In the genomic region with DNA sequence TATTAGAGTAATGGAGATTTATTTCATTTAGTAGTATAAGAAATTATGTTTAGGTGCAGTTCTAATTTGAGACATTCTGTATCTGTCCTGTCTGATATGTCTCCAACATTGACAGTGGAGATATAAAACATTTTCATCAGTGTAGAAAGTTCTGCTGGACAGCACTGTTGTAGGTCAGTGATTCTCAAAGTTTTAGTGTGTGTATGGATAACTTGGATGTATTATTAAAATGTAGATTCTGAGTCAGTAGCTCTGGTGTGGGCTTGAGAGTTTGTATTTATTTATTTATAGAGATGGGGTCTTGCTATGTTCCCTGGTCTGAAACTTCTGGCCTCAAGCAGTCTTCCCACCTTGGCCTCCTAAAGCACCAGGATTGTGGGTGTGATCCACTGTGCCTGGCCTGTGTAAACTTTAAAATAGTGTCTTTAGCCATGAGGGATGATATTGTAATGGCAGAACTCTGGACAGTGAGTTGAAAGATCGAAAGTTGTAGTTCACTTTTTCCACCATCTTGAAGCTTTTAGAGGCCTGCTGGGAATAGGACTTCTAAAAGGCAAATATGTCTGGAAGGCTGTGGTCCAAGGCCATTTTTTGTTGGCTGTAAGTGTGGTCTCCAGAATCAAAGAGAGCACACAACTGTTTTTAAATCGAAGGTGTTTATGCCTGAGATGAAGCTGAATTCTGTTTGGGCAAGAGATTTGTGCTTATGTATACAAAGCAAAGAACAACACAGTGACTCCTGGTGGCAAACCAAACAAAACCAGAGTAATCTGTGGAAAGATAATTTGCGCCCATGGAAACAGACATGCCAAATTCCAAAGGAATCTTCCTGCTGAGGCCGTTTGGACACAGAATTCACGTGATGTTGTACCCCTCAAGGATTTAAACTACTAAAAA, we compare ENCODE assay signal across 10 cellular contexts. TPM values are rescaled to one million over a fixed set of nuclear protein-coding genes. Genes with fewer than 3 reads are reported as not detected.
DNase-seq lines count a peak whose midpoint lies in the region; ATAC-seq and TF ChIP-seq lines count a peak whose summit lies in the region.
"Had no signal": no experiment of that assay in that cellular context is flagged by ENCODE, and none has a peak within 500 bp of the region (broad histone marks: within the 10 kb centered on the region; RNA-seq: fewer than 3 reads in every experiment).

No MANE protein-coding gene starts in this region.

- no peaks in the 10 kb centered on the region for H3K9me3 Mint-ChIP-seq in CD4-positive, alpha-beta memory T cell
- H3K9me3 Mint-ChIP-seq in stimulated activated naive B cell treated with anti-CD40 and anti-IgM and Interleukin-4, amounts not matched to agents 10 μg/mL and 1 μg/mL and 100 μg/mL, for 72 hours = no peaks in the 10 kb centered on the region
- H3K9me3 Mint-ChIP-seq: activated naive CD8-positive, alpha-beta T cell treated with anti-CD3 and anti-CD28 coated beads, Interleukin-2, amount 10 ng/mL, durations not matched to agents 7 days and 5 days had no signal

- 0 out of 2 replicates have a peak, but pooled peaks have one; percentile 11 for TF ChIP-seq CTCF in HEK293 (tag by site-specific recombination; IDR thresholded peaks at IDR 0.05)

- no peaks in the 10 kb centered on the region for H3K36me3 ChIP-seq in CD4-positive, alpha-beta memory T cell (ENCODE audit: insufficient read depth, low read length)
- no peaks in the 10 kb centered on the region; a peak in 1 of 3 replicates for H3K36me3 ChIP-seq in HEK293 (ENCODE audit: control insufficient read depth in 2 of 2, insufficient read depth in 1 of 2, low read length in 2 of 2)
- peaks cover 5% of the 10 kb centered on the region for H3K36me3 ChIP-seq in adipocyte (ENCODE audit: control insufficient read depth, insufficient read depth, low read length, severe bottlenecking)
- no peaks in the 10 kb centered on the region for H3K36me3 ChIP-seq in aorta (ENCODE audit: control insufficient read depth in 1 of 2, insufficient read depth in 2 of 2, low read length in 1 of 2)

- CTCF ChIA-PET in CD4-positive, alpha-beta memory T cell (lab: Charles Lee; ENCODE audit: partially characterized antibody) = interaction anchor here (4.0 kb wide), 1 partner anchor 61 kb away, joined by 14 read pairs; no protein-coding TSS in a partner anchor
- CTCF ChIA-PET in HEK293 (lab: Yijun Ruan, JAX) = interaction anchor here (0.6 to 1.9 kb wide), 10 partner anchors 9 to 266 kb away, joined by 3 to 8 read pairs (median 4); a partner anchor contains a TSS

- H3K9me3 ChIP-seq in CD4-positive, alpha-beta memory T cell (ENCODE audit: control insufficient read depth in 1 of 2, low read length in 2 of 2) = no peaks in the 10 kb centered on the region
- H3K9me3 ChIP-seq in HEK293 (ENCODE audit: control insufficient read depth, insufficient read depth, low read depth, low read length) = no peaks in the 10 kb centered on the region
- no peaks in the 10 kb centered on the region for H3K9me3 ChIP-seq in adipocyte (ENCODE audit: control insufficient read depth, low read length)
- no peaks in the 10 kb centered on the region for H3K9me3 ChIP-seq in aorta (ENCODE audit: control insufficient read depth, low read length)

- ATAC-seq in HG03045 (IDR thresholded peaks at IDR 0.05; ENCODE audit: unreplicated experiment) (no peak), aorta (ENCODE audit: low FRiP score) (no peak), HG03025 (IDR thresholded peaks at IDR 0.05; ENCODE audit: low FRiP score, unreplicated experiment) (no peak)
- no peak for ATAC-seq in stimulated activated naive B cell treated with anti-CD40 and anti-IgM and Interleukin-4, amounts not matched to agents 10 μg/mL and 1 μg/mL and 100 μg/mL, for 72 hours (replicated peaks)

- DNase-seq in CD4-positive, alpha-beta memory T cell = no peak
- peak; percentile 57 for DNase-seq in adipocyte (ENCODE audit: low read depth)
- peak; percentile 41 to 57 for DNase-seq in lung microvascular endothelial cell (ENCODE audit: low read depth in 2 of 2)
- no peak for DNase-seq in stimulated activated naive B cell treated with anti-CD40 and anti-IgM and Interleukin-4, amounts not matched to agents 10 μg/mL and 1 μg/mL and 100 μg/mL, for 72 hours
- DNase-seq in aorta = no peak
- DNase-seq: activated naive CD8-positive, alpha-beta T cell treated with anti-CD3 and anti-CD28 coated beads, Interleukin-2, amount 10 ng/mL, durations not matched to agents 7 days and 5 days; NCI-H1048 had no signal

- H3K27ac ChIP-seq in CD4-positive, alpha-beta memory T cell (ENCODE audit: low read depth, low read length) = no peak overlapping the region
- H3K27ac ChIP-seq in HEK293 (ENCODE audit: extremely low read depth, low read depth, low read length) = peak overlapping the region; percentile 38; the same call in 1 of the 2 replicates
- no peak overlapping the region for H3K27ac ChIP-seq in aorta (ENCODE audit: low read depth in 1 of 2, low read length in 2 of 2)

- POLR2A ChIA-PET in CD4-positive, alpha-beta memory T cell (lab: Charles Lee; ENCODE audit: partially characterized antibody) = interaction anchor here (3.8 kb wide), 1 partner anchor 12 kb away, joined by 22 read pairs; a partner anchor contains a TSS
- POLR2A ChIA-PET in HEK293 (lab: Yijun Ruan, JAX) = interaction anchor here (0.7 to 1.9 kb wide), 2 partner anchors 9 to 12 kb away, joined by 3 to 11 read pairs; a partner anchor contains a TSS

- peak overlapping the region in 3 of 8 donors; percentile 25 to 35 (median 27) for H3K4me3 Mint-ChIP-seq in CD4-positive, alpha-beta memory T cell
- no peak overlapping the region for H3K4me3 Mint-ChIP-seq in stimulated activated naive B cell treated with anti-CD40 and anti-IgM and Interleukin-4, amounts not matched to agents 10 μg/mL and 1 μg/mL and 100 μg/mL, for 72 hours
- H3K4me3 Mint-ChIP-seq: activated naive CD8-positive, alpha-beta T cell treated with anti-CD3 and anti-CD28 coated beads, Interleukin-2, amount 10 ng/mL, durations not matched to agents 7 days and 5 days had no signal

- no peak overlapping the region for H3K9ac ChIP-seq in adipocyte (ENCODE audit: low read length)

- peaks cover 11 to 18% of the 10 kb centered on the region in 2 donors for H3K36me3 Mint-ChIP-seq in CD4-positive, alpha-beta memory T cell
- H3K36me3 Mint-ChIP-seq in stimulated activated naive B cell treated with anti-CD40 and anti-IgM and Interleukin-4, amounts not matched to agents 10 μg/mL and 1 μg/mL and 100 μg/mL, for 72 hours = peaks cover 10 to 13% of the 10 kb centered on the region in 2 donors

- H3K4me1 Mint-ChIP-seq in CD4-positive, alpha-beta memory T cell = peaks cover 41 to 74% (median 61%) of the 10 kb centered on the region in 4 donors
- peaks cover 9 to 37% of the 10 kb centered on the region in 2 donors for H3K4me1 Mint-ChIP-seq in stimulated activated naive B cell treated with anti-CD40 and anti-IgM and Interleukin-4, amounts not matched to agents 10 μg/mL and 1 μg/mL and 100 μg/mL, for 72 hours

- WGBS in aorta, 2 donors = 30 to 37% methylated on average over 5 of the region's 5 CpGs

- no peaks in the 10 kb centered on the region for H3K27me3 Mint-ChIP-seq in CD4-positive, alpha-beta memory T cell
- H3K27me3 Mint-ChIP-seq in stimulated activated naive B cell treated with anti-CD40 and anti-IgM and Interleukin-4, amounts not matched to agents 10 μg/mL and 1 μg/mL and 100 μg/mL, for 72 hours = no peaks in the 10 kb centered on the region
- H3K27me3 Mint-ChIP-seq: activated naive CD8-positive, alpha-beta T cell treated with anti-CD3 and anti-CD28 coated beads, Interleukin-2, amount 10 ng/mL, durations not matched to agents 7 days and 5 days had no signal

- no peaks in the 10 kb centered on the region for H3K27me3 ChIP-seq in CD4-positive, alpha-beta memory T cell (ENCODE audit: insufficient read depth, low read length)
- H3K27me3 ChIP-seq in adipocyte (replicated peaks; ENCODE audit: control insufficient read depth, insufficient read depth, low read length) (no peaks in the 10 kb centered on the region), aorta (ENCODE audit: control insufficient read depth in 1 of 2, insufficient read depth in 2 of 2, low read length in 1 of 2) (no peaks in the 10 kb centered on the region)

- peak overlapping the region; percentile 46 to 87 (median 66) for H3K27ac Mint-ChIP-seq in CD4-positive, alpha-beta memory T cell
- no peak overlapping the region for H3K27ac Mint-ChIP-seq in stimulated activated naive B cell treated with anti-CD40 and anti-IgM and Interleukin-4, amounts not matched to agents 10 μg/mL and 1 μg/mL and 100 μg/mL, for 72 hours
- H3K27ac Mint-ChIP-seq: activated naive CD8-positive, alpha-beta T cell treated with anti-CD3 and anti-CD28 coated beads, Interleukin-2, amount 10 ng/mL, durations not matched to agents 7 days and 5 days had no signal

- peaks cover 56% of the 10 kb centered on the region for H3K4me1 ChIP-seq in CD4-positive, alpha-beta memory T cell (ENCODE audit: insufficient read depth, low read length)
- peaks cover 18% of the 10 kb centered on the region for H3K4me1 ChIP-seq in HEK293 (ENCODE audit: control insufficient read depth, insufficient read depth, low read length)
- H3K4me1 ChIP-seq in adipocyte (ENCODE audit: control insufficient read depth, insufficient read depth, low read length) = peaks cover 35% of the 10 kb centered on the region
- H3K4me1 ChIP-seq in aorta (ENCODE audit: control insufficient read depth in 1 of 2, insufficient read depth in 2 of 2, low read length in 2 of 2) = peaks cover 0 to 7% of the 10 kb centered on the region in 2 donors

- intact Hi-C loops in CD4-positive, alpha-beta memory T cell (cut with micrococcal nuclease) = no loop called here
- intact Hi-C loops in aorta (cut with DNase I) = no loop called here

- H3K4me3 ChIP-seq in CD4-positive, alpha-beta memory T cell (ENCODE audit: low read length in 2 of 2) = no peak overlapping the region
- H3K4me3 ChIP-seq in HEK293 (ENCODE audit: low read depth, low read length) (no peak overlapping the region), adipocyte (ENCODE audit: low read length) (no peak overlapping the region), aorta (ENCODE audit: low read length in 2 of 2) (no peak overlapping the region)

RNA-seq across cellular contexts. Expression of a gene that starts 12.4 kb away (rescaled TPM):
- 10 to 100 TPM; 34.8 to 36.3 TPM for total RNA-seq in CD4-positive, alpha-beta memory T cell
- 10 to 100 TPM; 57.5 to 58.8 TPM for polyA plus RNA-seq in CD4-positive, alpha-beta memory T cell
- total RNA-seq in lung microvascular endothelial cell (18.3 and 20.2 TPM in 2 replicates), aorta (10 to 100 TPM; 39.3 to 41.9 TPM)
- polyA plus RNA-seq in aorta = 10 to 100 TPM; 29.2 to 29.4 TPM

Comparison
In these comparisons a context has a peak if more than half of its experiments do, and no peak if none do; other contexts are left out.
1. DNase-seq: peak in adipocyte (single experiment) and lung microvascular endothelial cell (2 of 2); none in CD4-positive, alpha-beta memory T cell (0 of 5), stimulated activated naive B cell treated with anti-CD40 and anti-IgM and Interleukin-4, amounts not matched to agents 10 μg/mL and 1 μg/mL and 100 μg/mL, for 72 hours (single experiment) and aorta (0 of 2).